In the genomic region with DNA sequence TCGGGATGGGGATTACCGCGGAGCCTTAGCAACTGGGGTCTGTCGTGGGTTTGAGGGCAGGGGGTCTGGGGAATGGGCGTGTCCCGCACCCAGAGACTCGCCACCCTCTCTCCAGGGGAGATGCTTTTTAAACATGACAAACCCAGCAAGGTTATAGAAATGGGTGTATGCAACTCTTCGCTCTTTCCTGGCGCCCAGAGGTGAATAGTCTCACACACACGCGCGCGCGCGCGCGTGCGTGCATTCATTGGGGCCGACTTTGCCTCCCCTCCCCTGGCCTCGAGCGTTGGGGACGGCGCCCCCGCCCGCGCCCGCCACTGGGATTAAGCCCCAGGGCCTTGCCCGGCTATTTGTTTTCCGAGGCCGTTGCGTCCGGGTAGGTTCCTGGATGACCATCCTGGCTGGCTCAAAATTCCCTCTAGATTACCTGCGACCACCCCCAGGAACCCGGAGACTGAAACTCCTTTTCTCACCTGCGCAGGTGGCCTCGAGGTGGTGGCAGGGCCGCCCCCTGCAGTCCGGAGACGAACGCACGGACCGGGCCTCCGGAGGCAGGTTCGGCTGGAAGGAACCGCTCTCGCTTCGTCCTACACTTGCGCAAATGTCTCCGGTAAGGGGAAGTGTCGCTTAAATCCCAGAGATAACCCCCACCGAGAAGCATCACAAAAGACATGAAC, we compare ENCODE assay signal across 8 cellular contexts. TPM values are rescaled to one million over a fixed set of nuclear protein-coding genes. Genes with fewer than 3 reads are reported as not detected.
DNase-seq lines count a peak whose midpoint lies in the region; ATAC-seq and TF ChIP-seq lines count a peak whose summit lies in the region.

No MANE protein-coding gene starts in this region.

- H3K9me3 ChIP-seq in Peyer's patch (no peaks in the 10 kb centered on the region), hepatocyte (ENCODE audit: low read depth) (no peaks in the 10 kb centered on the region)

- H3K27me3 Mint-ChIP-seq in activated naive CD8-positive, alpha-beta T cell = no peaks in the 10 kb centered on the region

- no peaks in the 10 kb centered on the region for H3K9me2 ChIP-seq in hepatocyte (replicated peaks; ENCODE audit: insufficient read depth)

- WGBS in hepatocyte (ENCODE audit: low lambda C conversion rate, missing lambda C conversion rate) = 3% methylated on average over 51 of the region's 51 CpGs

- TF ChIP-seq CTCF in Peyer's patch (IDR thresholded peaks at IDR 0.05) = peak; percentile 5 to 42 (median 35)
- peak; percentile 34 for TF ChIP-seq CTCF in hepatocyte (IDR thresholded peaks at IDR 0.05; ENCODE audit: poor library complexity)

- peak overlapping the region; percentile 53 to 78 (median 70) for H3K4me3 ChIP-seq in Peyer's patch
- peak overlapping the region; percentile 84 for H3K4me3 ChIP-seq in hepatocyte
- peak overlapping the region; percentile 51 to 65 (median 59) for H3K4me3 ChIP-seq in skin epidermis

- H3K4me3 Mint-ChIP-seq in activated naive CD8-positive, alpha-beta T cell = peak overlapping the region; percentile 86

- peaks cover 0 to 9% (median 4%) of the 10 kb centered on the region in 4 donors for H3K4me1 ChIP-seq in Peyer's patch
- H3K4me1 ChIP-seq in hepatocyte (ENCODE audit: insufficient read depth) = peaks cover 3% of the 10 kb centered on the region

- peak overlapping the region; percentile 34 for H3K27ac Mint-ChIP-seq in activated naive CD8-positive, alpha-beta T cell

- H3K4me2 ChIP-seq in hepatocyte = peak overlapping the region; percentile 92

- peak overlapping the region; percentile 81 for H2AFZ ChIP-seq in hepatocyte

- H4K20me1 ChIP-seq in hepatocyte (ENCODE audit: insufficient read depth, poor library complexity, severe bottlenecking) = no peaks in the 10 kb centered on the region

- H3K9me3 Mint-ChIP-seq in activated naive CD8-positive, alpha-beta T cell (ENCODE audit: low read depth) = no peaks in the 10 kb centered on the region

- H3K4me1 Mint-ChIP-seq in activated naive CD8-positive, alpha-beta T cell (ENCODE audit: low read depth) = peaks cover 16% of the 10 kb centered on the region

- H3K36me3 Mint-ChIP-seq in activated naive CD8-positive, alpha-beta T cell = peaks cover 4% of the 10 kb centered on the region

- ATAC-seq in HG02981 (IDR thresholded peaks at IDR 0.05; ENCODE audit: unreplicated experiment) (peak; percentile 7), GM21786 (IDR thresholded peaks at IDR 0.05; ENCODE audit: unreplicated experiment) (no peak)

- peak overlapping the region; percentile 74 to 86 (median 80) for H3K27ac ChIP-seq in Peyer's patch
- H3K27ac ChIP-seq in hepatocyte = peak overlapping the region; percentile 89
- H3K27ac ChIP-seq in skin epidermis = peak overlapping the region in 5 of 21 experiments; percentile 18 to 51 (median 49)

- TF ChIP-seq POLR2A in Peyer's patch (IDR thresholded peaks at IDR 0.05) = no peak

- H3K27me3 ChIP-seq in Peyer's patch = no peaks in the 10 kb centered on the region
- H3K27me3 ChIP-seq in hepatocyte = peaks cover 4% of the 10 kb centered on the region

- H3K36me3 ChIP-seq in Peyer's patch = no peaks in the 10 kb centered on the region
- H3K36me3 ChIP-seq in hepatocyte (replicated peaks; ENCODE audit: insufficient read depth, low read depth) = no peaks in the 10 kb centered on the region

- peaks cover 31% of the 10 kb centered on the region for H3K79me2 ChIP-seq in hepatocyte

- DNase-seq in NCI-H1092 treated with DMSO at 0.1 percent for 48 hours (lab: John Stamatoyannopoulos, UW) = peak; percentile 5
- DNase-seq in NCI-H1092 (lab: John Stamatoyannopoulos, UW) = no peak
- DNase-seq in Peyer's patch = peak; percentile 59 to 78 (median 71)
- DNase-seq in hepatocyte (ENCODE audit: low spot score) = peak; percentile 65

RNA-seq across cellular contexts. Expression of gene GPR160, which starts 0.8 kb away (rescaled TPM):
- total RNA-seq in Peyer's patch (100 to 1,000 TPM; 144 to 231 (median 203) TPM), hepatocyte (87.9 and 96.2 TPM in 2 replicates)
- polyA plus RNA-seq in hepatocyte = 39.8 and 52.2 TPM in 2 replicates
